24 cellular contexts compared by ENCODE assay signal in the genomic region with DNA sequence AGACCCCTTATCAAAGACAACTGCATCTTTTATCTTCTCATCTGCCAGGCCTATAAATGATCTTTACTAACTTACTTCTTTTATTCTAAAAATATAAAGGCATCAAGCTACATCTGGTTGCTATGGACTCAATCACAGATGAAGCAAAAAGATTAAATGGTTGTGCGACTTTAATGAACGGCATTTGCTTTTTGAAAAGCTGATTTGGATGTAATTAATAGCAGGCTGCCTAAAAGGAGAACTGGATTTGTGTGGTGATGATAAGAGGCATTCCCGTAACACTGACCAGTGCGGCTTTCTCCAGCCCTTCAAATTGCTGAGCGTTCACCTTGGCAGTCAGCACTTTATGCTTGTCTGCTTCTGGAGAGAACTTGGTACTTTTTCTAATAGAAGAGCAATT.
"Had no signal": no experiment of that assay in that cellular context is flagged by ENCODE, and none has a peak within 500 bp of the region (broad histone marks: within the 10 kb centered on the region; RNA-seq: fewer than 3 reads in every experiment).

No MANE protein-coding gene starts in this region.

- H3K4me3 Mint-ChIP-seq: activated CD4-positive, alpha-beta T cell treated with anti-CD3 and anti-CD28 coated beads for 36 hours; activated CD8-positive, alpha-beta memory T cell treated with anti-CD3 and anti-CD28 coated beads, Interleukin-2, amount 10 ng/mL, durations not matched to agents 7 days and 5 days; activated CD8-positive, alpha-beta T cell treated with anti-CD3 and anti-CD28 coated beads, Interleukin-2, amount 10 ng/mL, durations not matched to agents 7 days and 5 days; activated naive CD8-positive, alpha-beta T cell treated with anti-CD3 and anti-CD28 coated beads, Interleukin-2, amount 10 ng/mL, durations not matched to agents 7 days and 5 days; mesothelial cell of epicardium; naive B cell; T-helper 17 cell had no signal

- H3K4me1 ChIP-seq: breast epithelium, psoas muscle, spleen, suprapubic skin had no signal

- H3K27me3 Mint-ChIP-seq: activated naive CD8-positive, alpha-beta T cell treated with anti-CD3 and anti-CD28 coated beads, Interleukin-2, amount 10 ng/mL, durations not matched to agents 7 days and 5 days had no signal

- H3K27me3 ChIP-seq: breast epithelium, esophagus muscularis mucosa, spleen, suprapubic skin had no signal

- H3K9me3 ChIP-seq: esophagus muscularis mucosa, psoas muscle, suprapubic skin had no signal

- H3K36me3 Mint-ChIP-seq: activated CD8-positive, alpha-beta memory T cell treated with anti-CD3 and anti-CD28 coated beads, Interleukin-2, amount 10 ng/mL, durations not matched to agents 7 days and 5 days; activated naive CD8-positive, alpha-beta T cell treated with anti-CD3 and anti-CD28 coated beads, Interleukin-2, amount 10 ng/mL, durations not matched to agents 7 days and 5 days; mesothelial cell of epicardium; naive B cell had no signal

- DNase-seq: activated CD4-positive, alpha-beta T cell treated with anti-CD3 and anti-CD28 coated beads for 36 hours; activated CD4-positive, CD25-positive, alpha-beta regulatory T cell; activated CD8-positive, alpha-beta memory T cell treated with anti-CD3 and anti-CD28 coated beads, Interleukin-2, amount 10 ng/mL, durations not matched to agents 7 days and 5 days; activated CD8-positive, alpha-beta T cell treated with anti-CD3 and anti-CD28 coated beads, Interleukin-2, amount 10 ng/mL, durations not matched to agents 7 days and 5 days; activated effector memory CD4-positive, alpha-beta T cell treated with Interleukin-2 at 50 U/mL for 16 hours; activated naive CD4-positive, alpha-beta T cell treated with Interleukin-2 at 50 U/mL for 16 hours; activated naive CD8-positive, alpha-beta T cell treated with anti-CD3 and anti-CD28 coated beads, Interleukin-2, amount 10 ng/mL, durations not matched to agents 7 days and 5 days; dermis blood vessel endothelial cell; effector CD4-positive, alpha-beta T cell; foreskin melanocyte; glutamatergic neuron; naive B cell; nucleus accumbens; psoas muscle; spleen; stimulated activated naive CD4-positive, alpha-beta T cell; T-helper 17 cell; T1000; trophoblast cell had no signal

- H3K27ac ChIP-seq: breast epithelium, esophagus muscularis mucosa, parathyroid adenoma, psoas muscle, spleen, suprapubic skin had no signal

- ATAC-seq: activated CD4-positive, alpha-beta T cell treated with anti-CD3 and anti-CD28 coated beads for 36 hours; activated CD8-positive, alpha-beta memory T cell treated with anti-CD3 and anti-CD28 coated beads, Interleukin-2, amount 10 ng/mL, durations not matched to agents 7 days and 5 days; activated CD8-positive, alpha-beta T cell treated with anti-CD3 and anti-CD28 coated beads, Interleukin-2, amount 10 ng/mL, durations not matched to agents 7 days and 5 days; psoas muscle; T-helper 17 cell had no signal

- H3K4me1 Mint-ChIP-seq: activated CD4-positive, alpha-beta T cell treated with anti-CD3 and anti-CD28 coated beads for 36 hours; activated CD8-positive, alpha-beta memory T cell treated with anti-CD3 and anti-CD28 coated beads, Interleukin-2, amount 10 ng/mL, durations not matched to agents 7 days and 5 days; activated naive CD8-positive, alpha-beta T cell treated with anti-CD3 and anti-CD28 coated beads, Interleukin-2, amount 10 ng/mL, durations not matched to agents 7 days and 5 days; naive B cell; T-helper 17 cell had no signal

- H3K27ac Mint-ChIP-seq: activated CD4-positive, alpha-beta T cell treated with anti-CD3 and anti-CD28 coated beads for 36 hours; activated CD8-positive, alpha-beta memory T cell treated with anti-CD3 and anti-CD28 coated beads, Interleukin-2, amount 10 ng/mL, durations not matched to agents 7 days and 5 days; activated CD8-positive, alpha-beta T cell treated with anti-CD3 and anti-CD28 coated beads, Interleukin-2, amount 10 ng/mL, durations not matched to agents 7 days and 5 days; activated naive CD8-positive, alpha-beta T cell treated with anti-CD3 and anti-CD28 coated beads, Interleukin-2, amount 10 ng/mL, durations not matched to agents 7 days and 5 days; mesothelial cell of epicardium; naive B cell; T-helper 17 cell had no signal

- H3K36me3 ChIP-seq: breast epithelium, esophagus muscularis mucosa, spleen, suprapubic skin had no signal

- H3K4me3 ChIP-seq: breast epithelium, esophagus muscularis mucosa, psoas muscle, spleen, suprapubic skin had no signal
